Comparison of ENCODE assay signal across 33 cellular contexts in genomic region chr4:125707397-125707796, GRCh38.
"Had no signal": no experiment of that assay in that cellular context is flagged by ENCODE, and none has a peak within 500 bp of the region (broad histone marks: within the 10 kb centered on the region; RNA-seq: fewer than 3 reads in every experiment).

No MANE protein-coding gene starts in this region.

- H3K27ac ChIP-seq: adrenal gland, ascending aorta, cardiac muscle cell, VCaP had no signal

- FAIRE-seq: bronchial epithelial cell, TTC549 had no signal

- H3K4me1 ChIP-seq: adrenal gland, ascending aorta had no signal

- ATAC-seq: activated CD8-positive, alpha-beta T cell treated with anti-CD3 and anti-CD28 coated beads for 36 hours; activated naive CD4-positive, alpha-beta T cell treated with anti-CD3 and anti-CD28 coated beads, Interleukin-2, amount 50 U/mL, for 72 hours; activated T-cell treated with anti-CD3 and anti-CD28 coated beads, Interleukin-2, amount 50 U/mL, for 4 hours; activated T-cell treated with anti-CD3 and anti-CD28 coated beads, Interleukin-2, amount 50 U/mL, for 72 hours; activated T-helper 17 cell treated with anti-CD3 and anti-CD28 coated beads, Interleukin-2, amount 50 U/mL, for 72 hours had no signal

- DNase-seq: activated B cell treated with CpG ODN at 0.5 μM for 24 hours; activated CD4-positive, alpha-beta memory T cell treated with anti-CD3 and anti-CD28 coated beads for 36 hours; activated CD4-positive, alpha-beta T cell treated with anti-CD3 and anti-CD28 coated beads for 4 hours; activated CD4-positive, alpha-beta T cell treated with anti-CD3 and anti-CD28 coated beads, Interleukin-2, amount 10 ng/mL, durations not matched to agents 24 days and 14 days; activated CD4-positive, alpha-beta T cell treated with anti-CD3 and anti-CD28 coated beads, Interleukin-2, amount 50 U/mL, for 1 hour; activated CD4-positive, alpha-beta T cell treated with anti-CD3 and anti-CD28 coated beads, Interleukin-2, amount 50 U/mL, for 4 hours; activated CD4-positive, CD25-positive, alpha-beta regulatory T cell treated with anti-CD3 and anti-CD28 coated beads, Interleukin-2, amount 50 U/mL, for 72 hours; activated CD8-positive, alpha-beta memory T cell treated with anti-CD3 and anti-CD28 coated beads, Interleukin-2, amount 50 U/mL, for 4 hours; activated CD8-positive, alpha-beta T cell treated with anti-CD3 and anti-CD28 coated beads for 36 hours; activated effector memory CD4-positive, alpha-beta T cell treated with anti-CD3 and anti-CD28 coated beads, Interleukin-2, amount 50 U/mL, for 16 hours; activated gamma-delta T cell treated with Interleukin-2 at 50 U/mL for 16 hours; activated naive CD4-positive, alpha-beta T cell; activated naive CD4-positive, alpha-beta T cell treated with anti-CD3 and anti-CD28 coated beads for 36 hours; activated naive CD4-positive, alpha-beta T cell treated with anti-CD3 and anti-CD28 coated beads, Interleukin-2, amount 50 U/mL, for 16 hours; activated naive CD8-positive, alpha-beta T cell treated with anti-CD3 and anti-CD28 coated beads for 36 hours; activated T-cell treated with anti-CD3 and anti-CD28 coated beads for 4 hours; activated T-cell treated with anti-CD3 and anti-CD28 coated beads, Interleukin-2, amount 50 U/mL, for 1 hour; activated T-cell treated with anti-CD3 and anti-CD28 coated beads, Interleukin-2, amount 50 U/mL, for 4 hours; activated T-cell treated with anti-CD3 and anti-CD28 coated beads, Interleukin-2, amount 50 U/mL, for 72 hours; adrenal gland; amniotic stem cell; caudate nucleus; cerebellar nuclear complex; T-helper 1 cell; T-helper 2 cell; T-helper 9 cell had no signal

- H3K27me3 ChIP-seq: adrenal gland, ascending aorta, cardiac muscle cell had no signal

- H3K4me3 ChIP-seq: adrenal gland, ascending aorta, cardiac muscle cell had no signal

- H3K9me3 ChIP-seq: adrenal gland, ascending aorta had no signal

- H3K36me3 ChIP-seq: adrenal gland, ascending aorta, cardiac muscle cell had no signal
